Comparison of ENCODE assay signal across 1 cellular context in the genomic region with DNA sequence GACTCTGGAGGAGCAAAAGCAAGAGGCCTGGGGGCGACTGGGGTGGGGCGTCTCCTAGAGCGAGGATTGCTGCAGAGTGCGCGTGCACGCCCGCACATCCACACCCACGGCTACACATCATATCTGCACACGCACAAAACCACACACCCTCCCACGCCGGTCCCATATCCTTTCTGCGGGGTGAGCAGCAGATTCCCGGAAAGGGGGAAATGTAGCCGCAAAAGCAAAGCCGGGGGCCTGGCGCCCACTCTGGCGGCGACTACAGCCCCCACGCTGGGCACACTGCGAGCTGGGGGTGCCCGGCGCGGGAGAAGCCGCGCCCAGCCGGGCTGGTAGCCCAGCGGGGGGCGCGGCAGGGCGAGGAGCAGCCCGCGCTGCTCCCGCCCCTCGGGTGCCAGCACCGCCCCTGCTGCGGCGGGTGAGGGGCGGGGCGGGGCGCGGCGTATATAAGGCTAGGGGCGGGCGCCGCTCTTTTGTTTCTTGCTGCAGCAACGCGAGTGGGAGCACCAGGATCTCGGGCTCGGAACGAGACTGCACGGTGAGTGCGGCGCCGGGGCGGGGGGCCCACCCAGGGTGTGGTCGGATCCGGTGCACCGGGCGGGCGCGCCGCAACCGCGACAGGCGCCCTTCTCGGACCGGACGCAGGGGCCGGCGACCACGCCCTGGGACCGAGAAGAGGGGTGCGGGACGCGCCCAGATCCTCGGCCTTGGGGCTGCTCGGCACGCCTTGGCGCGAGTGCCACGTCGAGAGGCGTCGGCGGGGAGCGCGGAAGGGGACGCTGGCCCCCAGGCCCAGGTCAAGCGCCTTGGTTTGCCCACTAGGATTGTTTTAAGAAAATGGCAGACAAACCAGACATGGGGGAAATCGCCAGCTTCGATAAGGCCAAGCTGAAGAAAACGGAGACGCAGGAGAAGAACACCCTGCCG.
TF ChIP-seq lines count a peak whose summit lies in the region.

A gene (plus strand): TSS at position 476 of the 927 bp plus-strand sequence.

TF ChIP-seq in HepG2, 621 proteins besides CTCF, POLR2A, EP300 and RAD21 (continued from another document and continues in another):
- TF ChIP-seq, protein P1, sequence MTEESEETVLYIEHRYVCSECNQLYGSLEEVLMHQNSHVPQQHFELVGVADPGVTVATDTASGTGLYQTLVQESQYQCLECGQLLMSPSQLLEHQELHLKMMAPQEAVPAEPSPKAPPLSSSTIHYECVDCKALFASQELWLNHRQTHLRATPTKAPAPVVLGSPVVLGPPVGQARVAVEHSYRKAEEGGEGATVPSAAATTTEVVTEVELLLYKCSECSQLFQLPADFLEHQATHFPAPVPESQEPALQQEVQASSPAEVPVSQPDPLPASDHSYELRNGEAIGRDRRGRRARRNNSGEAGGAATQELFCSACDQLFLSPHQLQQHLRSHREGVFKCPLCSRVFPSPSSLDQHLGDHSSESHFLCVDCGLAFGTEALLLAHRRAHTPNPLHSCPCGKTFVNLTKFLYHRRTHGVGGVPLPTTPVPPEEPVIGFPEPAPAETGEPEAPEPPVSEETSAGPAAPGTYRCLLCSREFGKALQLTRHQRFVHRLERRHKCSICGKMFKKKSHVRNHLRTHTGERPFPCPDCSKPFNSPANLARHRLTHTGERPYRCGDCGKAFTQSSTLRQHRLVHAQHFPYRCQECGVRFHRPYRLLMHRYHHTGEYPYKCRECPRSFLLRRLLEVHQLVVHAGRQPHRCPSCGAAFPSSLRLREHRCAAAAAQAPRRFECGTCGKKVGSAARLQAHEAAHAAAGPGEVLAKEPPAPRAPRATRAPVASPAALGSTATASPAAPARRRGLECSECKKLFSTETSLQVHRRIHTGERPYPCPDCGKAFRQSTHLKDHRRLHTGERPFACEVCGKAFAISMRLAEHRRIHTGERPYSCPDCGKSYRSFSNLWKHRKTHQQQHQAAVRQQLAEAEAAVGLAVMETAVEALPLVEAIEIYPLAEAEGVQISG (CRISPR knock-in tag; IDR thresholded peaks at IDR 0.05), result peak; percentile 84
- TF ChIP-seq FOXO1 (CRISPR knock-in tag; IDR thresholded peaks at IDR 0.05) (peak; percentile 67; the same call in 1 of the 2 replicates), XRCC5 (optimal IDR thresholded peaks at IDR 0.05; ENCODE audit: low read length) (no peak), ZNF782 (CRISPR knock-in tag; IDR thresholded peaks at IDR 0.05; ENCODE audit: borderline replicate concordance) (peak; percentile 55; the same call in 1 of the 2 replicates), CEBPB (IDR thresholded peaks at IDR 0.05; ENCODE audit: borderline replicate concordance, low read depth, low read length) (no peak), ARNT2 (CRISPR knock-in tag; IDR thresholded peaks at IDR 0.05; ENCODE audit: low read depth) (peak; percentile 96), BRCA1 (CRISPR knock-in tag; IDR thresholded peaks at IDR 0.05) (0 out of 2 replicates have a peak, but pooled peaks have one; percentile 45), ZNF75D (CRISPR knock-in tag; IDR thresholded peaks at IDR 0.05; ENCODE audit: borderline replicate concordance) (no peak), IRF2 (CRISPR knock-in tag; IDR thresholded peaks at IDR 0.05) (peak; percentile 76), RFX1 (IDR thresholded peaks at IDR 0.05) (no peak), SOX6 (IDR thresholded peaks at IDR 0.05) (no peak), SOX6 (CRISPR knock-in tag; IDR thresholded peaks at IDR 0.05) (peak; percentile 69; the same call in 1 of the 2 replicates), ZSCAN20 (CRISPR knock-in tag; IDR thresholded peaks at IDR 0.05; ENCODE audit: borderline replicate concordance) (peak; percentile 97), NCOA2 (CRISPR knock-in tag; IDR thresholded peaks at IDR 0.05) (peak; percentile 40), ZNF143 (CRISPR knock-in tag; IDR thresholded peaks at IDR 0.05) (0 out of 2 replicates have a peak, but pooled peaks have one; percentile 42), NR2F2 (IDR thresholded peaks at IDR 0.05; ENCODE audit: borderline replicate concordance, low read depth) (no peak), TCF7 (IDR thresholded peaks at IDR 0.05; ENCODE audit: low read depth) (no peak), ZNF562 (CRISPR knock-in tag; IDR thresholded peaks at IDR 0.05; ENCODE audit: borderline replicate concordance) (no peak), ZBTB38 (CRISPR knock-in tag; IDR thresholded peaks at IDR 0.05) (peak; percentile 70), NONO (IDR thresholded peaks at IDR 0.05) (no peak), NONO (CRISPR knock-in tag; conservative IDR thresholded peaks at IDR 0.05) (peak; percentile 87), HHEX (CRISPR knock-in tag; IDR thresholded peaks at IDR 0.05) (no peak), TAF15 (IDR thresholded peaks at IDR 0.05; ENCODE audit: low read depth, low read length, poor library complexity, severe bottlenecking) (peak; percentile 76), SPEN (CRISPR knock-in tag; IDR thresholded peaks at IDR 0.05; ENCODE audit: low read depth) (peak; percentile 76; the same call in 1 of the 2 replicates), RAD51 (IDR thresholded peaks at IDR 0.05; ENCODE audit: borderline replicate concordance) (no peak), PLRG1 (conservative IDR thresholded peaks at IDR 0.05) (no peak), RBM22 (optimal IDR thresholded peaks at IDR 0.05; ENCODE audit: low read length) (no peak), SP4 (CRISPR knock-in tag; IDR thresholded peaks at IDR 0.05) (peak; percentile 93), ZNF761 (CRISPR knock-in tag; conservative IDR thresholded peaks at IDR 0.05) (peak; percentile 84; the same call in 1 of the 2 replicates)
- TF ChIP-seq, protein P2, sequence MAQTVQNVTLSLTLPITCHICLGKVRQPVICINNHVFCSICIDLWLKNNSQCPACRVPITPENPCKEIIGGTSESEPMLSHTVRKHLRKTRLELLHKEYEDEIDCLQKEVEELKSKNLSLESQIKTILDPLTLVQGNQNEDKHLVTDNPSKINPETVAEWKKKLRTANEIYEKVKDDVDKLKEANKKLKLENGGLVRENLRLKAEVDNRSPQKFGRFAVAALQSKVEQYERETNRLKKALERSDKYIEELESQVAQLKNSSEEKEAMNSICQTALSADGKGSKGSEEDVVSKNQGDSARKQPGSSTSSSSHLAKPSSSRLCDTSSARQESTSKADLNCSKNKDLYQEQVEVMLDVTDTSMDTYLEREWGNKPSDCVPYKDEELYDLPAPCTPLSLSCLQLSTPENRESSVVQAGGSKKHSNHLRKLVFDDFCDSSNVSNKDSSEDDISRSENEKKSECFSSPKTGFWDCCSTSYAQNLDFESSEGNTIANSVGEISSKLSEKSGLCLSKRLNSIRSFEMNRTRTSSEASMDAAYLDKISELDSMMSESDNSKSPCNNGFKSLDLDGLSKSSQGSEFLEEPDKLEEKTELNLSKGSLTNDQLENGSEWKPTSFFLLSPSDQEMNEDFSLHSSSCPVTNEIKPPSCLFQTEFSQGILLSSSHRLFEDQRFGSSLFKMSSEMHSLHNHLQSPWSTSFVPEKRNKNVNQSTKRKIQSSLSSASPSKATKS (CRISPR knock-in tag; IDR thresholded peaks at IDR 0.05), result no peak; the same call in 1 of the 2 replicates
- TF ChIP-seq, protein P3, sequence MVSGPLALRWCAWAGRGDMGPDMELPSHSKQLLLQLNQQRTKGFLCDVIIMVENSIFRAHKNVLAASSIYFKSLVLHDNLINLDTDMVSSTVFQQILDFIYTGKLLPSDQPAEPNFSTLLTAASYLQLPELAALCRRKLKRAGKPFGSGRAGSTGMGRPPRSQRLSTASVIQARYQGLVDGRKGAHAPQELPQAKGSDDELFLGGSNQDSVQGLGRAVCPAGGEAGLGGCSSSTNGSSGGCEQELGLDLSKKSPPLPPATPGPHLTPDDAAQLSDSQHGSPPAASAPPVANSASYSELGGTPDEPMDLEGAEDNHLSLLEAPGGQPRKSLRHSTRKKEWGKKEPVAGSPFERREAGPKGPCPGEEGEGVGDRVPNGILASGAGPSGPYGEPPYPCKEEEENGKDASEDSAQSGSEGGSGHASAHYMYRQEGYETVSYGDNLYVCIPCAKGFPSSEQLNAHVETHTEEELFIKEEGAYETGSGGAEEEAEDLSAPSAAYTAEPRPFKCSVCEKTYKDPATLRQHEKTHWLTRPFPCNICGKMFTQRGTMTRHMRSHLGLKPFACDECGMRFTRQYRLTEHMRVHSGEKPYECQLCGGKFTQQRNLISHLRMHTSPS (CRISPR knock-in tag; IDR thresholded peaks at IDR 0.05; ENCODE audit: low read depth), result no peak
- TF ChIP-seq, protein P4, sequence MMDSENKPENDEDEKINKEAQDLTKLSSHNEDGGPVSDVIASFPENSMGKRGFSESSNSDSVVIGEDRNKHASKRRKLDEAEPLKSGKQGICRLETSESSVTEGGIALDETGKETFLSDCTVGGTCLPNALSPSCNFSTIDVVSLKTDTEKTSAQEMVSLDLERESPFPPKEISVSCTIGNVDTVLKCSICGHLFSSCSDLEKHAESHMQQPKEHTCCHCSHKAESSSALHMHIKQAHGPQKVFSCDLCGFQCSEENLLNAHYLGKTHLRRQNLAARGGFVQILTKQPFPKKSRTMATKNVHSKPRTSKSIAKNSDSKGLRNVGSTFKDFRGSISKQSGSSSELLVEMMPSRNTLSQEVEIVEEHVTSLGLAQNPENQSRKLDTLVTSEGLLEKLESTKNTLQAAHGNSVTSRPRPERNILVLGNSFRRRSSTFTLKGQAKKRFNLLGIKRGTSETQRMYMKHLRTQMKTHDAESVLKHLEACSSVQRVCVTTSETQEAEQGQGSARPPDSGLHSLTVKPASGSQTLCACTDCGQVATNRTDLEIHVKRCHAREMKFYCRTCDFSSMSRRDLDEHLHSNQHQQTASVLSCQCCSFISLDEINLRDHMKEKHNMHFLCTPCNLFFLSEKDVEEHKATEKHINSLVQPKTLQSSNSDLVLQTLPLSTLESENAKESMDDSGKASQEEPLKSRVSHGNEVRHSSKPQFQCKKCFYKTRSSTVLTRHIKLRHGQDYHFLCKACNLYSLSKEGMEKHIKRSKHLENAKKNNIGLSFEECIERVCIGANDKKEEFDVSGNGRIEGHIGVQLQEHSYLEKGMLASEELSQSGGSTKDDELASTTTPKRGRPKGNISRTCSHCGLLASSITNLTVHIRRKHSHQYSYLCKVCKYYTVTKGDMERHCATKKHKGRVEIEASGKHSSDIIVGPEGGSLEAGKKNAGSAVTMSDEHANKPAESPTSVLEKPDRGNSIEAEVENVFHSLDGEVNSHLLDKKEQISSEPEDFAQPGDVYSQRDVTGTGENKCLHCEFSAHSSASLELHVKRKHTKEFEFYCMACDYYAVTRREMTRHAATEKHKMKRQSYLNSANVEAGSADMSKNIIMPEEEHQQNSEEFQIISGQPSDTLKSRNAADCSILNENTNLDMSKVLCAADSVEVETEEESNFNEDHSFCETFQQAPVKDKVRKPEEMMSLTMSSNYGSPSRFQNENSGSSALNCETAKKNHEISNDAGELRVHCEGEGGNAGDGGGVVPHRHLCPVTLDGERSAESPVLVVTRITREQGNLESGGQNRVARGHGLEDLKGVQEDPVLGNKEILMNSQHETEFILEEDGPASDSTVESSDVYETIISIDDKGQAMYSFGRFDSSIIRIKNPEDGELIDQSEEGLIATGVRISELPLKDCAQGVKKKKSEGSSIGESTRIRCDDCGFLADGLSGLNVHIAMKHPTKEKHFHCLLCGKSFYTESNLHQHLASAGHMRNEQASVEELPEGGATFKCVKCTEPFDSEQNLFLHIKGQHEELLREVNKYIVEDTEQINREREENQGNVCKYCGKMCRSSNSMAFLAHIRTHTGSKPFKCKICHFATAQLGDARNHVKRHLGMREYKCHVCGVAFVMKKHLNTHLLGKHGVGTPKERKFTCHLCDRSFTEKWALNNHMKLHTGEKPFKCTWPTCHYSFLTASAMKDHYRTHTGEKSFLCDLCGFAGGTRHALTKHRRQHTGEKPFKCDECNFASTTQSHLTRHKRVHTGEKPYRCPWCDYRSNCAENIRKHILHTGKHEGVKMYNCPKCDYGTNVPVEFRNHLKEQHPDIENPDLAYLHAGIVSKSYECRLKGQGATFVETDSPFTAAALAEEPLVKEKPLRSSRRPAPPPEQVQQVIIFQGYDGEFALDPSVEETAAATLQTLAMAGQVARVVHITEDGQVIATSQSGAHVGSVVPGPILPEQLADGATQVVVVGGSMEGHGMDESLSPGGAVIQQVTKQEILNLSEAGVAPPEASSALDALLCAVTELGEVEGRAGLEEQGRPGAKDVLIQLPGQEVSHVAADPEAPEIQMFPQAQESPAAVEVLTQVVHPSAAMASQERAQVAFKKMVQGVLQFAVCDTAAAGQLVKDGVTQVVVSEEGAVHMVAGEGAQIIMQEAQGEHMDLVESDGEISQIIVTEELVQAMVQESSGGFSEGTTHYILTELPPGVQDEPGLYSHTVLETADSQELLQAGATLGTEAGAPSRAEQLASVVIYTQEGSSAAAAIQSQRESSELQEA (CRISPR knock-in tag; IDR thresholded peaks at IDR 0.05; ENCODE audit: not compliant biosample characterization), result peak; percentile 98
- TF ChIP-seq, protein P5, sequence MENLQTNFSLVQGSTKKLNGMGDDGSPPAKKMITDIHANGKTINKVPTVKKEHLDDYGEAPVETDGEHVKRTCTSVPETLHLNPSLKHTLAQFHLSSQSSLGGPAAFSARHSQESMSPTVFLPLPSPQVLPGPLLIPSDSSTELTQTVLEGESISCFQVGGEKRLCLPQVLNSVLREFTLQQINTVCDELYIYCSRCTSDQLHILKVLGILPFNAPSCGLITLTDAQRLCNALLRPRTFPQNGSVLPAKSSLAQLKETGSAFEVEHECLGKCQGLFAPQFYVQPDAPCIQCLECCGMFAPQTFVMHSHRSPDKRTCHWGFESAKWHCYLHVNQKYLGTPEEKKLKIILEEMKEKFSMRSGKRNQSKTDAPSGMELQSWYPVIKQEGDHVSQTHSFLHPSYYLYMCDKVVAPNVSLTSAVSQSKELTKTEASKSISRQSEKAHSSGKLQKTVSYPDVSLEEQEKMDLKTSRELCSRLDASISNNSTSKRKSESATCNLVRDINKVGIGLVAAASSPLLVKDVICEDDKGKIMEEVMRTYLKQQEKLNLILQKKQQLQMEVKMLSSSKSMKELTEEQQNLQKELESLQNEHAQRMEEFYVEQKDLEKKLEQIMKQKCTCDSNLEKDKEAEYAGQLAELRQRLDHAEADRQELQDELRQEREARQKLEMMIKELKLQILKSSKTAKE (CRISPR knock-in tag; IDR thresholded peaks at IDR 0.05; ENCODE audit: borderline replicate concordance), result peak; percentile 24; the same call in 1 of the 2 replicates
- TF ChIP-seq, protein P6, sequence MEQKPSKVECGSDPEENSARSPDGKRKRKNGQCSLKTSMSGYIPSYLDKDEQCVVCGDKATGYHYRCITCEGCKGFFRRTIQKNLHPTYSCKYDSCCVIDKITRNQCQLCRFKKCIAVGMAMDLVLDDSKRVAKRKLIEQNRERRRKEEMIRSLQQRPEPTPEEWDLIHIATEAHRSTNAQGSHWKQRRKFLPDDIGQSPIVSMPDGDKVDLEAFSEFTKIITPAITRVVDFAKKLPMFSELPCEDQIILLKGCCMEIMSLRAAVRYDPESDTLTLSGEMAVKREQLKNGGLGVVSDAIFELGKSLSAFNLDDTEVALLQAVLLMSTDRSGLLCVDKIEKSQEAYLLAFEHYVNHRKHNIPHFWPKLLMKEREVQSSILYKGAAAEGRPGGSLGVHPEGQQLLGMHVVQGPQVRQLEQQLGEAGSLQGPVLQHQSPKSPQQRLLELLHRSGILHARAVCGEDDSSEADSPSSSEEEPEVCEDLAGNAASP (CRISPR knock-in tag; IDR thresholded peaks at IDR 0.05; ENCODE audit: borderline replicate concordance), result peak; percentile 53; the same call in 1 of the 2 replicates
- TF ChIP-seq, protein P7, sequence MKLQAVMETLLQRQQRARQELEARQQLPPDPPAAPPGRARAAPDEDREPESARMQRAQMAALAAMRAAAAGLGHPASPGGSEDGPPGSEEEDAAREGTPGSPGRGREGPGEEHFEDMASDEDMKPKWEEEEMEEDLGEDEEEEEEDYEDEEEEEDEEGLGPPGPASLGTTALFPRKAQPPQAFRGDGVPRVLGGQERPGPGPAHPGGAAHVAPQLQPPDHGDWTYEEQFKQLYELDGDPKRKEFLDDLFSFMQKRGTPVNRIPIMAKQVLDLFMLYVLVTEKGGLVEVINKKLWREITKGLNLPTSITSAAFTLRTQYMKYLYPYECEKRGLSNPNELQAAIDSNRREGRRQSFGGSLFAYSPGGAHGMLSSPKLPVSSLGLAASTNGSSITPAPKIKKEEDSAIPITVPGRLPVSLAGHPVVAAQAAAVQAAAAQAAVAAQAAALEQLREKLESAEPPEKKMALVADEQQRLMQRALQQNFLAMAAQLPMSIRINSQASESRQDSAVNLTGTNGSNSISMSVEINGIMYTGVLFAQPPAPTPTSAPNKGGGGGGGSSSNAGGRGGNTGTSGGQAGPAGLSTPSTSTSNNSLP (IDR thresholded peaks at IDR 0.05; ENCODE audit: low read depth, low read length), result no peak
